Comparison of ENCODE assay signal across 11 cellular contexts in genomic region chr11:62852523-62853188, GRCh38. TPM values are rescaled to one million over a fixed set of nuclear protein-coding genes. Genes with fewer than 3 reads are reported as not detected.
DNase-seq lines count a peak whose midpoint lies in the region; ATAC-seq and TF ChIP-seq lines count a peak whose summit lies in the region.
"Had no signal": no experiment of that assay in that cellular context is flagged by ENCODE, and none has a peak within 500 bp of the region (broad histone marks: within the 10 kb centered on the region; RNA-seq: fewer than 3 reads in every experiment).

No MANE protein-coding gene starts in this region.

- no peak for ATAC-seq in HG03442 (IDR thresholded peaks at IDR 0.05; ENCODE audit: unreplicated experiment)

- no peak for TF ChIP-seq CTCF in cardiac muscle cell (IDR thresholded peaks at IDR 0.05; ENCODE audit: low read depth, low read length)
- TF ChIP-seq CTCF in right atrium auricular region (IDR thresholded peaks at IDR 0.05): no peak
- no peak for TF ChIP-seq CTCF in fibroblast of mammary gland (conservative IDR thresholded peaks at IDR 0.05; ENCODE audit: control insufficient read depth, insufficient read depth, low read depth, low read length)
- TF ChIP-seq CTCF in Peyer's patch (IDR thresholded peaks at IDR 0.05): no peak

- H3K27me3 ChIP-seq in cardiac muscle cell: no peaks in the 10 kb centered on the region
- H3K27me3 ChIP-seq in right atrium auricular region: no peaks in the 10 kb centered on the region
- H3K27me3 ChIP-seq in Peyer's patch: no peaks in the 10 kb centered on the region

- H3K27ac ChIP-seq in cardiac muscle cell: peak overlapping the region; percentile 71
- no peak overlapping the region for H3K27ac ChIP-seq in right atrium auricular region
- no peak overlapping the region for H3K27ac ChIP-seq in Peyer's patch

- peaks cover 10% of the 10 kb centered on the region for H3K4me1 ChIP-seq in cardiac muscle cell (ENCODE audit: low read depth)
- peaks cover 0 to 32% of the 10 kb centered on the region in 2 donors for H3K4me1 ChIP-seq in right atrium auricular region
- H3K4me1 ChIP-seq in Peyer's patch: peaks cover 0 to 33% (median 13%) of the 10 kb centered on the region in 4 donors

- no peak for DNase-seq in cardiac muscle cell (ENCODE audit: low read depth in 1 of 2, low spot score in 1 of 2)
- no peak for DNase-seq in right atrium auricular region (ENCODE audit: low spot score)
- peak; percentile 74 for DNase-seq in RKO (ENCODE audit: low spot score)
- no peak for DNase-seq in fibroblast of mammary gland (ENCODE audit: low read depth)
- DNase-seq in NCI-H345 treated with DMSO at 0.1 percent for 48 hours (lab: John Stamatoyannopoulos, UW; ENCODE audit: unreplicated experiment): no peak
- DNase-seq in Peyer's patch: no peak
- no peak for DNase-seq in HK-2 (ENCODE audit: unreplicated experiment)
- DNase-seq: activated CD8-positive, alpha-beta memory T cell treated with anti-CD3 and anti-CD28 coated beads, Interleukin-2, amount 50 U/mL, for 4 hours; NCI-H1105; small intestine had no signal

- TF ChIP-seq POLR2A in Peyer's patch (IDR thresholded peaks at IDR 0.05): no peak

- H3K36me3 ChIP-seq in cardiac muscle cell: peaks cover 29% of the 10 kb centered on the region
- H3K36me3 ChIP-seq in right atrium auricular region: peaks cover 29% of the 10 kb centered on the region
- H3K36me3 ChIP-seq in Peyer's patch: peaks cover 0 to 26% (median 0%) of the 10 kb centered on the region in 3 donors

- H3K9me3 ChIP-seq in cardiac muscle cell (ENCODE audit: low read depth) (no peaks in the 10 kb centered on the region), right atrium auricular region (no peaks in the 10 kb centered on the region), Peyer's patch (no peaks in the 10 kb centered on the region)

- no peak overlapping the region for H3K4me3 ChIP-seq in cardiac muscle cell
- no peak overlapping the region for H3K4me3 ChIP-seq in right atrium auricular region
- H3K4me3 ChIP-seq in fibroblast of mammary gland (ENCODE audit: control insufficient read depth, low read depth, low read length): peak overlapping the region; percentile 71
- H3K4me3 ChIP-seq in Peyer's patch: no peak overlapping the region

RNA-seq across cellular contexts. Expression of gene WDR74, which starts 13.3 kb away (rescaled TPM):
- total RNA-seq in cardiac muscle cell (47.4 and 63.3 TPM in 2 replicates), right atrium auricular region (10 to 100 TPM; 17.8 to 26.8 TPM), Peyer's patch (10 to 100 TPM; 17.7 to 78.4 (median 28.6) TPM)
- polyA plus RNA-seq in cardiac muscle cell: 42.1 and 52.8 TPM in 2 replicates

RNA-seq across cellular contexts. Expression of gene TEX54, which starts 20.0 kb away (rescaled TPM):
- total RNA-seq in cardiac muscle cell: not detected in 2 replicates
- 3.0 and 4.8 TPM in 2 replicates for polyA plus RNA-seq in cardiac muscle cell
- total RNA-seq in right atrium auricular region: not detected
- not detected for total RNA-seq in Peyer's patch
- polyA plus RNA-seq: small intestine had no signal

RNA-seq across cellular contexts. Expression of gene STX5, which starts 20.8 kb away (rescaled TPM):
- total RNA-seq in cardiac muscle cell (38.5 and 45.2 TPM in 2 replicates), right atrium auricular region (10 to 100 TPM; 15.2 to 24.7 TPM), Peyer's patch (10 to 100 TPM; 27.1 to 56.1 (median 38.4) TPM)
- polyA plus RNA-seq in cardiac muscle cell: 49.4 and 53.6 TPM in 2 replicates

RNA-seq across cellular contexts. Expression of gene SLC3A2, which starts 28.0 kb away (rescaled TPM):
- 71.8 and 79.2 TPM in 2 replicates for total RNA-seq in cardiac muscle cell
- polyA plus RNA-seq in cardiac muscle cell: 93.8 and 100 TPM in 2 replicates
- 10 to 100 TPM; 27.7 to 64.9 TPM for total RNA-seq in right atrium auricular region
- total RNA-seq in Peyer's patch: 100 to 1,000 TPM in 3 of 4 donors, 10 to 100 TPM in 1; 64.4 to 253 (median 207) TPM

RNA-seq across cellular contexts. Expression of gene NXF1, which starts 47.4 kb away (rescaled TPM):
- total RNA-seq in cardiac muscle cell (52.8 and 60.7 TPM in 2 replicates), right atrium auricular region (10 to 100 TPM; 33.9 to 35.9 TPM), Peyer's patch (100 to 1,000 TPM in 2 of 4 donors, 10 to 100 TPM in 2; 45.2 to 120 (median 102) TPM)
- polyA plus RNA-seq in cardiac muscle cell: 96.7 and 127 TPM in 2 replicates
